Comparison of ENCODE assay signal across 21 cellular contexts in genomic region chr4:8128096-8128856, GRCh38. TPM values are rescaled to one million over a fixed set of nuclear protein-coding genes. Genes with fewer than 3 reads are reported as not detected.
DNase-seq lines count a peak whose midpoint lies in the region; ATAC-seq, FAIRE-seq and TF ChIP-seq lines count a peak whose summit lies in the region.
"Had no signal": no experiment of that assay in that cellular context is flagged by ENCODE, and none has a peak within 500 bp of the region (broad histone marks: within the 10 kb centered on the region; RNA-seq: fewer than 3 reads in every experiment).

No MANE protein-coding gene starts in this region.

- BruUV-seq in K562 (replicated peaks; lab: Mats Ljungman, UMichigan): no TSS peak

- no peak overlapping the region for H3K4ac ChIP-seq in mesendoderm (ENCODE audit: low read depth, low read length)

- CTCF ChIA-PET in K562 (lab: Yijun Ruan, JAX; ENCODE audit: low intra/inter-chr PET ratio): no interaction called here

- no peaks in the 10 kb centered on the region; a peak in 1 of 5 replicates for H3K4me1 ChIP-seq in K562 (replicated peaks in 1 of 2; ENCODE audit: control insufficient read depth in 2 of 2, insufficient read depth in 2 of 2, low read length in 2 of 2)
- H3K4me1 ChIP-seq in mesendoderm (ENCODE audit: control insufficient read depth, low read depth, low read length): no peaks in the 10 kb centered on the region
- H3K4me1 ChIP-seq: ascending aorta, upper lobe of left lung had no signal

- intact Hi-C loops in K562 (cut with micrococcal nuclease): no loop called here

- H3K4me3 ChIP-seq in K562: no peak overlapping the region
- H3K4me3 ChIP-seq in mesendoderm (ENCODE audit: low read length): no peak overlapping the region
- H3K4me3 ChIP-seq: ascending aorta, heart left ventricle, upper lobe of left lung had no signal

- H3K9me3 Mint-ChIP-seq in activated T-cell treated with anti-CD3 and anti-CD28 coated beads, Interleukin-2, amount 50 U/mL, for 24 hours: no peaks in the 10 kb centered on the region
- H3K9me3 Mint-ChIP-seq: activated naive CD4-positive, alpha-beta T cell treated with anti-CD3 and anti-CD28 coated beads, Interleukin-2, amount 50 U/mL, for 72 hours; CD4-positive, alpha-beta memory T cell had no signal

- TF ChIP-seq EP300 in Ishikawa (IDR thresholded peaks at IDR 0.05; ENCODE audit: borderline replicate concordance): no peak
- no peak for TF ChIP-seq EP300 in K562 (IDR thresholded peaks at IDR 0.05; ENCODE audit: low read length)

- POLR2A ChIA-PET in K562 (lab: Yijun Ruan, JAX): interaction anchor here (0.5 to 1.5 kb wide), 2 partner anchors 13 to 299 kb away, joined by 3 read pairs; no protein-coding TSS in a partner anchor

- H2BK5ac ChIP-seq in mesendoderm (ENCODE audit: low read length): no peak overlapping the region

- no peak for TF ChIP-seq POLR2A in K562 (conservative IDR thresholded peaks at IDR 0.05)

- no peaks in the 10 kb centered on the region for H3K9me1 ChIP-seq in K562 (ENCODE audit: control insufficient read depth, insufficient read depth, low read length)

- H3K4me3 Mint-ChIP-seq in activated T-cell treated with anti-CD3 and anti-CD28 coated beads, Interleukin-2, amount 50 U/mL, for 24 hours: no peak overlapping the region
- H3K4me3 Mint-ChIP-seq: CD4-positive, alpha-beta memory T cell had no signal

- H3K4me2 ChIP-seq in K562 (ENCODE audit: insufficient read depth, low read length) (no peak overlapping the region), mesendoderm (ENCODE audit: low read length) (no peak overlapping the region)

- no peak overlapping the region for H4K8ac ChIP-seq in mesendoderm (ENCODE audit: low read depth, low read length)

- H2BK15ac ChIP-seq in mesendoderm (replicated peaks; ENCODE audit: low read depth): no peak overlapping the region

- FAIRE-seq in K562 (lab: Jason Lieb, UNC): no peak
- FAIRE-seq: GM12891 had no signal

- no peak overlapping the region for H2AFZ ChIP-seq in K562 (ENCODE audit: low read depth, low read length)

- H3K27me3 ChIP-seq in K562 (ENCODE audit: control insufficient read depth in 2 of 2, insufficient read depth in 2 of 2, low read length in 2 of 2) (peaks cover 23 to 93% of the 10 kb centered on the region in 2 experiments; a peak in 3 of 5 replicates), mesendoderm (ENCODE audit: insufficient read depth, low read length, poor library complexity) (no peaks in the 10 kb centered on the region)
- H3K27me3 ChIP-seq: ascending aorta, heart left ventricle, upper lobe of left lung had no signal

- H3K4me1 Mint-ChIP-seq in activated T-cell treated with anti-CD3 and anti-CD28 coated beads, Interleukin-2, amount 50 U/mL, for 24 hours (ENCODE audit: low read depth): no peaks in the 10 kb centered on the region

- ATAC-seq in K562 (peak; percentile 60), HG02981 (IDR thresholded peaks at IDR 0.05; ENCODE audit: unreplicated experiment) (no peak)
- ATAC-seq: activated naive CD4-positive, alpha-beta T cell treated with anti-CD3 and anti-CD28 coated beads, Interleukin-2, amount 50 U/mL, for 72 hours; Panc1 had no signal

- in situ Hi-C loops in K562 (cut with MboI): no loop called here

- peaks cover 10% of the 10 kb centered on the region; the same call in 1 of the 2 replicates for H4K20me1 ChIP-seq in K562 (replicated peaks; ENCODE audit: control insufficient read depth, insufficient read depth, low read length)

- H4K5ac ChIP-seq in mesendoderm (ENCODE audit: low read length): no peak overlapping the region

- H3K18ac ChIP-seq in mesendoderm (ENCODE audit: low read length): no peak overlapping the region

- no peaks in the 10 kb centered on the region for H3K79me2 ChIP-seq in K562 (ENCODE audit: control insufficient read depth, insufficient read depth, low read length)
- H3K79me2 ChIP-seq in mesendoderm (ENCODE audit: control insufficient read depth, insufficient read depth, low read length): no peaks in the 10 kb centered on the region

- no peak overlapping the region for H2AK5ac ChIP-seq in mesendoderm (ENCODE audit: low read length)

- 1% methylated on average over 18 of the region's 19 CpGs for WGBS in K562 (ENCODE audit: insufficient coverage, low coverage, missing lambda C conversion rate)
- WGBS in mesendoderm (ENCODE audit: extremely low coverage, insufficient coverage, low lambda C conversion rate): no CpG with 5 or more reads among the region's 19 CpGs

- no peaks in the 10 kb centered on the region for H3K27me3 Mint-ChIP-seq in activated T-cell treated with anti-CD3 and anti-CD28 coated beads, Interleukin-2, amount 50 U/mL, for 24 hours
- H3K27me3 Mint-ChIP-seq: CD4-positive, alpha-beta memory T cell had no signal

- no peak overlapping the region for H3K23ac ChIP-seq in mesendoderm (ENCODE audit: low read length)

- H2BK120ac ChIP-seq in mesendoderm (ENCODE audit: low read depth, low read length): no peak overlapping the region

- H3K79me1 ChIP-seq in mesendoderm (ENCODE audit: low read length): no peaks in the 10 kb centered on the region

- no peaks in the 10 kb centered on the region for H3K36me3 ChIP-seq in K562 (ENCODE audit: control insufficient read depth, insufficient read depth, low read length)
- no peaks in the 10 kb centered on the region for H3K36me3 ChIP-seq in mesendoderm (ENCODE audit: control insufficient read depth, insufficient read depth, low read length)
- H3K36me3 ChIP-seq: ascending aorta, heart left ventricle, upper lobe of left lung had no signal

- DNase-seq in Daoy (ENCODE audit: low read depth): peak; percentile 30
- DNase-seq in K562 (ENCODE audit: extremely low read depth in 1 of 4, low spot score in 3 of 4): peak in 1 of 4 experiments; percentile 13
- peak; percentile 94 for DNase-seq in mesendoderm
- DNase-seq in ecto neural progenitor cell (ENCODE audit: low spot score): no peak
- DNase-seq in NAMALWA (ENCODE audit: low spot score): no peak
- no peak for DNase-seq in activated T-cell treated with anti-CD3 and anti-CD28 coated beads, Interleukin-2, amount 50 U/mL, for 24 hours
- DNase-seq: activated CD4-positive, CD25-positive, alpha-beta regulatory T cell treated with anti-CD3 and anti-CD28 coated beads, Interleukin-2, amount 50 U/mL, for 72 hours; activated CD8-positive, alpha-beta memory T cell treated with anti-CD3 and anti-CD28 coated beads for 24 hours; CD4-positive, alpha-beta memory T cell; heart left ventricle; NCI-H1436; stimulated activated CD4-positive, alpha-beta T cell treated with anti-CD3 and anti-CD28 coated beads, Interleukin-12 subunit alpha, Interleukin-12 subunit beta, amount 100 ng/mL, for 4 hours; T1000; upper lobe of left lung had no signal

- no peaks in the 10 kb centered on the region for H3K9me3 ChIP-seq in K562 (replicated peaks; ENCODE audit: control insufficient read depth, insufficient read depth, low read depth, low read length)
- H3K9me3 ChIP-seq: ascending aorta, heart left ventricle, upper lobe of left lung had no signal

- no peak overlapping the region for H3K56ac ChIP-seq in mesendoderm (ENCODE audit: low read length)

- TF ChIP-seq RAD21 in Ishikawa (IDR thresholded peaks at IDR 0.05; ENCODE audit: low read depth): no peak
- TF ChIP-seq RAD21 in K562 (CRISPR knock-in tag; conservative IDR thresholded peaks at IDR 0.05 in 1 of 2, IDR thresholded peaks at IDR 0.05 in 1 of 2): no peak

- H3K9ac ChIP-seq in K562 (ENCODE audit: insufficient read depth in 1 of 2, low read depth in 2 of 2, low read length in 2 of 2) (peak overlapping the region in 1 of 2 experiments; percentile 4; a peak in 1 of 4 replicates), mesendoderm (ENCODE audit: low read length) (no peak overlapping the region)

- H3K27ac Mint-ChIP-seq in activated T-cell treated with anti-CD3 and anti-CD28 coated beads, Interleukin-2, amount 50 U/mL, for 24 hours: no peak overlapping the region
- H3K27ac Mint-ChIP-seq: activated naive CD4-positive, alpha-beta T cell treated with anti-CD3 and anti-CD28 coated beads, Interleukin-2, amount 50 U/mL, for 72 hours; CD4-positive, alpha-beta memory T cell had no signal

- no peak overlapping the region for H3K27ac ChIP-seq in K562 (ENCODE audit: extremely low read depth, low read depth, low read length)
- H3K27ac ChIP-seq in mesendoderm (ENCODE audit: low read depth, low read length): no peak overlapping the region
- H3K27ac ChIP-seq: ascending aorta, heart left ventricle, upper lobe of left lung had no signal

- H3K36me3 Mint-ChIP-seq in activated T-cell treated with anti-CD3 and anti-CD28 coated beads, Interleukin-2, amount 50 U/mL, for 24 hours (ENCODE audit: low read depth): no peaks in the 10 kb centered on the region
- H3K36me3 Mint-ChIP-seq: activated naive CD4-positive, alpha-beta T cell treated with anti-CD3 and anti-CD28 coated beads, Interleukin-2, amount 50 U/mL, for 72 hours; CD4-positive, alpha-beta memory T cell had no signal

- no peak for TF ChIP-seq CTCF in K562 (IDR thresholded peaks at IDR 0.05 in 2 of 3, conservative IDR thresholded peaks at IDR 0.05 in 1 of 3; ENCODE audit: insufficient read depth in 2 of 3, low read depth in 1 of 3, low read length in 3 of 3)

TF ChIP-seq in Ishikawa, 13 proteins besides CTCF, POLR2A, EP300 and RAD21 (continues in another document):
- TF ChIP-seq TEAD4 (IDR thresholded peaks at IDR 0.05): no peak

TF ChIP-seq in K562, 482 proteins besides CTCF, POLR2A, EP300 and RAD21 (continues in another document):
- peak in 1 of 2 experiments; percentile 75; a peak in 1 of 4 replicates for TF ChIP-seq SRF (CRISPR knock-in tag; IDR thresholded peaks at IDR 0.05)

RNA-seq across cellular contexts. Expression of gene ABLIM2, which starts 30.3 kb away (rescaled TPM):
- total RNA-seq in Daoy (2014; rRNA removed; shearing (Covaris generic)): 0.21 and 0.23 TPM in 2 replicates
- not detected in 2 replicates for total RNA-seq in K562 (2011; cell fraction: chromatin; rRNA removed; ENCODE audit: low replicate concordance)
- not detected in 2 replicates for total RNA-seq in K562 (2011; cell fraction: nucleolus; rRNA removed)
- not detected in 2 replicates for total RNA-seq in K562 (2011; cell fraction: nucleoplasm; rRNA removed)
- total RNA-seq in K562 (2014; rRNA removed) (not detected in 2 replicates), K562 (2014; rRNA removed; fragmentation: Illumina TruSeq; extraction: Trizol) (not detected in 2 replicates), K562 (2015; rRNA removed; fragmentation: Illumina TruSeq; extraction: Trizol) (not detected in 2 replicates), K562 (2021) (not detected in 2 replicates)
- polyA plus RNA-seq in K562 (2011; rRNA removed) (not detected in 2 replicates), K562 (2014; fragmentation: Illumina TruSeq; extraction: Trizol) (not detected in 2 replicates), K562 (2014; fragmentation: Nextera tagmentation; extraction: Ambion mirVana) (not detected), K562 (2014; rRNA removed) (not detected in 2 replicates)
- not detected in 2 replicates for polyA plus RNA-seq in K562 (2011; cell fraction: cytosol; rRNA removed)
- not detected in 2 replicates for polyA plus RNA-seq in K562 (2011; cell fraction: nucleus; rRNA removed)
- polyA plus RNA-seq in K562 (2012): not detected in 2 replicates
- polyA minus RNA-seq in K562 (2011; rRNA and poly(A)+ RNA removed): not detected in 2 replicates
- not detected in 2 replicates for polyA minus RNA-seq in K562 (2011; cell fraction: cytosol; rRNA and poly(A)+ RNA removed)
- polyA minus RNA-seq in K562 (2011; cell fraction: nucleus; rRNA and poly(A)+ RNA removed): not detected in 2 replicates
- polyA plus RNA-seq in mesendoderm (2013, experiment 1 of 2): 0.45 TPM
- polyA plus RNA-seq in mesendoderm (2013, experiment 2 of 2): 0.55 TPM
- total RNA-seq: M059J had no signal

Comparison
In these comparisons a context has a peak if more than half of its experiments do, and no peak if none do; other contexts are left out.
1. DNase-seq: peak in Daoy (single experiment) and mesendoderm (single experiment); none in ecto neural progenitor cell (single experiment), NAMALWA (single experiment) and activated T-cell treated with anti-CD3 and anti-CD28 coated beads, Interleukin-2, amount 50 U/mL, for 24 hours (single experiment).